ENCODE assay signal across 18 cellular contexts in genomic region chr1:64811131-64811530, GRCh38.
"Had no signal": no experiment of that assay in that cellular context is flagged by ENCODE, and none has a peak within 500 bp of the region (broad histone marks: within the 10 kb centered on the region; RNA-seq: fewer than 3 reads in every experiment).

No MANE protein-coding gene starts in this region.

- H3K4me3 ChIP-seq: breast epithelium, coronary artery, lower lobe of right lung, smooth muscle cell, suprapubic skin, vagina had no signal

- H3K36me3 ChIP-seq: breast epithelium, lower lobe of right lung, suprapubic skin, vagina had no signal

- DNase-seq: activated CD4-positive, CD25-positive, alpha-beta regulatory T cell treated with anti-CD3 and anti-CD28 coated beads, Interleukin-2, amount 50 U/mL, for 72 hours; activated CD8-positive, alpha-beta memory T cell treated with anti-CD3 and anti-CD28 coated beads for 24 hours; activated CD8-positive, alpha-beta memory T cell treated with anti-CD3 and anti-CD28 coated beads, Interleukin-2, amount 50 U/mL, for 48 hours; activated effector memory CD4-positive, alpha-beta T cell treated with anti-CD3 and anti-CD28 coated beads, Interleukin-2, amount 50 U/mL, for 16 hours; activated naive CD4-positive, alpha-beta T cell treated with anti-CD3 and anti-CD28 coated beads, Interleukin-2, amount 50 U/mL, for 16 hours; activated T-cell treated with anti-CD3 and anti-CD28 coated beads, Interleukin-2, amount 50 U/mL, for 72 hours; erythroblast; hypothalamus; islet precursor cell; lower lobe of right lung; stimulated activated CD4-positive, alpha-beta T cell treated with anti-CD3 and anti-CD28 coated beads, Interleukin-4, amount 100 ng/mL, for 1 hour; stimulated activated naive CD8-positive, alpha-beta T cell treated with anti-CD3 and anti-CD28 coated beads, Interleukin-15, amount 100 ng/mL, for 72 hours; trophoblast cell had no signal

- H3K4me2 ChIP-seq: smooth muscle cell had no signal

- H3K27me3 ChIP-seq: breast epithelium, suprapubic skin, vagina had no signal

- H3K9me3 ChIP-seq: breast epithelium, lower lobe of right lung, suprapubic skin, vagina had no signal

- H3K27ac ChIP-seq: breast epithelium, lower lobe of right lung, suprapubic skin, vagina had no signal

- H3K4me1 ChIP-seq: breast epithelium, lower lobe of right lung, suprapubic skin, vagina had no signal
